ENCODE assay signal across 25 cellular contexts in genomic region chr20:51573576-51574243, GRCh38. TPM values are rescaled to one million over a fixed set of nuclear protein-coding genes. Genes with fewer than 3 reads are reported as not detected.
A peak's percentile ranks its signal among the peaks of the same experiment; 100 is the strongest.
DNase-seq lines count a peak whose midpoint lies in the region; ATAC-seq, FAIRE-seq and TF ChIP-seq lines count a peak whose summit lies in the region.
"Had no signal": no experiment of that assay in that cellular context is flagged by ENCODE, and none has a peak within 500 bp of the region (broad histone marks: within the 10 kb centered on the region; RNA-seq: fewer than 3 reads in every experiment).

No MANE protein-coding gene starts in this region.

- TF ChIP-seq CTCF in RWPE1 (conservative IDR thresholded peaks at IDR 0.05; ENCODE audit: low read depth): no peak

- intact Hi-C loops in sciatic nerve (cut with DNase I): no loop called here

- DNase-seq in EH (ENCODE audit: low read depth) (peak; percentile 41), RWPE1 (ENCODE audit: low spot score) (no peak), sciatic nerve (ENCODE audit: low spot score) (peak; percentile 80), GM12892 (ENCODE audit: insufficient read length) (no peak), SW480 (ENCODE audit: low spot score) (no peak)
- no peak for DNase-seq in stimulated activated CD4-positive, alpha-beta T cell treated with anti-CD3 and anti-CD28 coated beads, Interleukin-4, amount 100 ng/mL, for 1 hour
- DNase-seq: activated B cell treated with CpG ODN at 0.5 μM for 24 hours; activated CD4-positive, alpha-beta T cell treated with anti-CD3 and anti-CD28 coated beads, Interleukin-2, amount 50 U/mL, for 4 hours; activated gamma-delta T cell treated with Interleukin-2 at 50 U/mL for 16 hours; CD4-positive, CD25-positive, alpha-beta regulatory T cell; DMS 273 treated with DMSO at 0.1 percent for 48 hours; glutamatergic neuron; H7; kidney glomerular epithelial cell; mesendoderm; MM.1S; naive B cell; NCI-H1436; NCI-H510A treated with DMSO at 0.1 percent for 48 hours; occipital lobe; substantia nigra; T1000 had no signal

- no peak for FAIRE-seq in GM12892 (lab: Jason Lieb, UNC)

- H3K27ac ChIP-seq in RWPE1: peak overlapping the region; percentile 50
- H3K27ac ChIP-seq: cardiac muscle cell had no signal

- no peak for TF ChIP-seq POLR2A in GM12892 (IDR thresholded peaks at IDR 0.05; ENCODE audit: low read depth, low read length)

- POLR2A ChIA-PET in RWPE1 (lab: Yijun Ruan, JAX; ENCODE audit: low non-redundant PET): no interaction called here

- ATAC-seq in esophagus mucosa: peak; percentile 70
- peak; percentile 93 for ATAC-seq in sciatic nerve
- no peak for ATAC-seq in HG02678 (IDR thresholded peaks at IDR 0.05; ENCODE audit: unreplicated experiment)

- CTCF ChIA-PET in RWPE1 (lab: Yijun Ruan, JAX): interaction anchor here (0.5 to 0.9 kb wide), 5 partner anchors 21 to 597 kb away, joined by 3 to 5 read pairs (median 3); no protein-coding TSS in a partner anchor

RNA-seq across cellular contexts. Expression of gene NFATC2, which starts 31.2 kb away (rescaled TPM):
- 0.76 TPM for total RNA-seq in esophagus mucosa
- total RNA-seq in sciatic nerve: 11.0 TPM
- 4.6 TPM for polyA plus RNA-seq in GM12892 (2012; ENCODE audit: missing spikeins)

Comparison
In these comparisons a context has a peak if more than half of its experiments do, and no peak if none do; other contexts are left out.
1. DNase-seq: peak in EH (single experiment) and sciatic nerve (single experiment); none in RWPE1 (single experiment), stimulated activated CD4-positive, alpha-beta T cell treated with anti-CD3 and anti-CD28 coated beads, Interleukin-4, amount 100 ng/mL, for 1 hour (single experiment), GM12892 (single experiment) and SW480 (single experiment).